8 cellular contexts compared by ENCODE assay signal in genomic region chr3:133038089-133038730, GRCh38. TPM values are rescaled to one million over a fixed set of nuclear protein-coding genes. Genes with fewer than 3 reads are reported as not detected.
DNase-seq lines count a peak whose midpoint lies in the region; ATAC-seq, FAIRE-seq and TF ChIP-seq lines count a peak whose summit lies in the region.

Gene TMEM108 (plus strand): TSS chr3:133038391.

- peak within 1 kb of the TSS; percentile 58 for H3K4me3 ChIP-seq in K562
- H3K4me3 ChIP-seq in iPS DF 6.9 (ENCODE audit: low read length) = peak within 1 kb of the TSS; percentile 93

- peak within 1 kb of the TSS; percentile 84 for H3K4me2 ChIP-seq in K562 (ENCODE audit: insufficient read depth, low read length)

- POLR2A ChIA-PET in K562 (lab: Yijun Ruan, JAX) = interaction anchor here (1.4 kb wide), 1 partner anchor 20 kb away, joined by 3 read pairs; no protein-coding TSS in a partner anchor

- ATAC-seq in HG02759 (IDR thresholded peaks at IDR 0.05; ENCODE audit: unreplicated experiment) = peak; percentile 56
- ATAC-seq in K562 = peak; percentile 98
- no peak for ATAC-seq in GM21423 (IDR thresholded peaks at IDR 0.05; ENCODE audit: unreplicated experiment)
- no peak for ATAC-seq in GM21576 (IDR thresholded peaks at IDR 0.05; ENCODE audit: unreplicated experiment)

- peak; percentile 42 for FAIRE-seq in K562 (lab: Jason Lieb, UNC)

- H4K20me1 ChIP-seq in K562 (replicated peaks; ENCODE audit: control insufficient read depth, insufficient read depth, low read length) = no peaks in the 10 kb centered on the region

- peak within 1 kb of the TSS; percentile 92 for H2AFZ ChIP-seq in K562 (ENCODE audit: low read depth, low read length)

- TF ChIP-seq RAD21 in K562 (CRISPR knock-in tag; conservative IDR thresholded peaks at IDR 0.05 in 1 of 2, IDR thresholded peaks at IDR 0.05 in 1 of 2) = no peak

- TF ChIP-seq CTCF in K562 (IDR thresholded peaks at IDR 0.05 in 2 of 3, conservative IDR thresholded peaks at IDR 0.05 in 1 of 3; ENCODE audit: insufficient read depth in 2 of 3, low read depth in 1 of 3, low read length in 3 of 3) = no peak

- 0% methylated on average over 18 of the region's 57 CpGs for WGBS in K562 (ENCODE audit: insufficient coverage, low coverage, missing lambda C conversion rate)
- no CpG with 5 or more reads among the region's 57 CpGs for WGBS in iPS DF 6.9 (ENCODE audit: insufficient coverage, insufficient read length)

- no peak for TF ChIP-seq EP300 in K562 (IDR thresholded peaks at IDR 0.05; ENCODE audit: low read length)

- no peaks in the 10 kb centered on the region for H3K36me3 ChIP-seq in K562 (ENCODE audit: control insufficient read depth, insufficient read depth, low read length)
- no peaks in the 10 kb centered on the region; the same call in 1 of the 2 replicates for H3K36me3 ChIP-seq in iPS DF 6.9 (ENCODE audit: control insufficient read depth, insufficient read depth, low read length)

- TF ChIP-seq POLR2A in K562 (conservative IDR thresholded peaks at IDR 0.05) = no peak

- H3K79me2 ChIP-seq in K562 (ENCODE audit: control insufficient read depth, insufficient read depth, low read length) = no peaks in the 10 kb centered on the region; the same call in 1 of the 3 replicates

- in situ Hi-C loops in K562 (cut with MboI) = loop anchor here (25.0 kb wide), 3 partner anchors 301 to 774 kb away; partner anchors contain the start of gene SRPRB

- H3K27ac ChIP-seq in K562 (ENCODE audit: extremely low read depth, low read depth, low read length) (no peak within 1 kb of the TSS), iPS DF 6.9 (ENCODE audit: low read length) (no peak within 1 kb of the TSS)

- H3K9me1 ChIP-seq in K562 (ENCODE audit: control insufficient read depth, insufficient read depth, low read length) = no peaks in the 10 kb centered on the region

- intact Hi-C loops in K562 (cut with micrococcal nuclease) = no loop called here

- CTCF ChIA-PET in K562 (lab: Yijun Ruan, JAX; ENCODE audit: low intra/inter-chr PET ratio) = no interaction called here

- peak; percentile 96 for DNase-seq in Ammon's horn (ENCODE audit: low spot score)
- peak; percentile 60 for DNase-seq in NCI-H748 treated with DMSO at 0.1 percent for 48 hours (lab: John Stamatoyannopoulos, UW)
- peak; percentile 83 to 95 (median 92) for DNase-seq in K562 (ENCODE audit: extremely low read depth in 1 of 4, low spot score in 3 of 4)
- DNase-seq in iPS DF 6.9 (ENCODE audit: low read depth, low spot score) = peak; percentile 85
- peak; percentile 81 for DNase-seq in putamen (ENCODE audit: low spot score)

- no peaks in the 10 kb centered on the region; a peak in 1 of 5 replicates for H3K27me3 ChIP-seq in K562 (ENCODE audit: control insufficient read depth in 2 of 2, insufficient read depth in 2 of 2, low read length in 2 of 2)
- H3K27me3 ChIP-seq in iPS DF 6.9 (ENCODE audit: control insufficient read depth, insufficient read depth, low read length) = no peaks in the 10 kb centered on the region; the same call in 1 of the 2 replicates

- H3K9me3 ChIP-seq in K562 (replicated peaks; ENCODE audit: control insufficient read depth, insufficient read depth, low read depth, low read length) (no peaks in the 10 kb centered on the region), iPS DF 6.9 (ENCODE audit: control insufficient read depth, insufficient read depth, low read length) (no peaks in the 10 kb centered on the region)

- H3K9ac ChIP-seq in K562 (ENCODE audit: insufficient read depth in 1 of 2, low read depth in 2 of 2, low read length in 2 of 2) = peak within 1 kb of the TSS; percentile 7 to 85; a peak in 3 of 4 replicates

- peaks cover 5 to 16% of the 10 kb centered on the region in 2 experiments; a peak in 4 of 5 replicates for H3K4me1 ChIP-seq in K562 (replicated peaks in 1 of 2; ENCODE audit: control insufficient read depth in 2 of 2, insufficient read depth in 2 of 2, low read length in 2 of 2)
- peaks cover 4% of the 10 kb centered on the region for H3K4me1 ChIP-seq in iPS DF 6.9 (ENCODE audit: control insufficient read depth, insufficient read depth, low read length)

- no TSS peak for BruUV-seq in K562 (replicated peaks; lab: Mats Ljungman, UMichigan)

TF ChIP-seq in K562, 482 proteins besides CTCF, POLR2A, EP300 and RAD21 (continues in another document):
- TF ChIP-seq CREB3L1 (IDR thresholded peaks at IDR 0.05; ENCODE audit: borderline replicate concordance, low read depth) (no peak), ZNF431 (CRISPR knock-in tag; IDR thresholded peaks at IDR 0.05) (no peak), STAT6 (CRISPR knock-in tag; IDR thresholded peaks at IDR 0.05) (no peak), XRCC5 (IDR thresholded peaks at IDR 0.05; ENCODE audit: low read depth, low read length) (no peak), SETDB1 (IDR thresholded peaks at IDR 0.05; ENCODE audit: low read length) (no peak), HSF4 (CRISPR knock-in tag; IDR thresholded peaks at IDR 0.05; ENCODE audit: borderline replicate concordance) (no peak), ZNF707 (CRISPR knock-in tag; conservative IDR thresholded peaks at IDR 0.05) (no peak), TFAM (CRISPR knock-in tag; conservative IDR thresholded peaks at IDR 0.05) (no peak), PTRF (tag; IDR thresholded peaks at IDR 0.05) (no peak), PCBP2 (IDR thresholded peaks at IDR 0.05; ENCODE audit: low read depth, low read length, poor library complexity, severe bottlenecking) (no peak), USF1 (CRISPR knock-in tag; IDR thresholded peaks at IDR 0.05) (peak; percentile 84), ATF7 (IDR thresholded peaks at IDR 0.05) (no peak), HNRNPK (IDR thresholded peaks at IDR 0.05; ENCODE audit: low read depth, low read length, poor library complexity, severe bottlenecking) (no peak), BDP1 (IDR thresholded peaks at IDR 0.05; ENCODE audit: insufficient read depth, insufficient read length) (no peak)

RNA-seq across cellular contexts. Expression of gene TMEM108, which starts in this region (rescaled TPM):
- total RNA-seq in K562 (2011; cell fraction: chromatin; rRNA removed; ENCODE audit: low replicate concordance) = 1.2 and 1.9 TPM in 2 replicates
- total RNA-seq in K562 (2011; cell fraction: nucleolus; rRNA removed) = 0.79 and 1.2 TPM in 2 replicates
- 1.0 and 1.8 TPM in 2 replicates for total RNA-seq in K562 (2011; cell fraction: nucleoplasm; rRNA removed)
- 2.2 and 3.8 TPM in 2 replicates for total RNA-seq in K562 (2014; rRNA removed)
- total RNA-seq in K562 (2014; rRNA removed; fragmentation: Illumina TruSeq; extraction: Trizol) = 4.7 and 4.9 TPM in 2 replicates
- total RNA-seq in K562 (2015; rRNA removed; fragmentation: Illumina TruSeq; extraction: Trizol) = 4.4 and 4.8 TPM in 2 replicates
- total RNA-seq in K562 (2021) = 9.9 and 11.1 TPM in 2 replicates
- polyA plus RNA-seq in K562 (2011; rRNA removed) = 0.16 and 0.65 TPM in 2 replicates
- 0.15 and 1.1 TPM in 2 replicates for polyA plus RNA-seq in K562 (2011; cell fraction: cytosol; rRNA removed)
- 0.06 and 1.7 TPM in 2 replicates for polyA plus RNA-seq in K562 (2011; cell fraction: nucleus; rRNA removed)
- polyA plus RNA-seq in K562 (2012) = 6.0 and 10.4 TPM in 2 replicates
- polyA plus RNA-seq in K562 (2014; fragmentation: Illumina TruSeq; extraction: Trizol) = 10.9 and 13.3 TPM in 2 replicates
- 1 to 10 TPM in 1 of 2 experiments, under 1 TPM in 1; 0.93 to 1.1 TPM for polyA plus RNA-seq in K562 (2014; fragmentation: Nextera tagmentation; extraction: Ambion mirVana)
- 3.4 and 4.3 TPM in 2 replicates for polyA plus RNA-seq in K562 (2014; rRNA removed)
- 0.42 TPM in 1 of 2 replicates, not detected in the other for polyA minus RNA-seq in K562 (2011; rRNA and poly(A)+ RNA removed)
- polyA minus RNA-seq in K562 (2011; cell fraction: cytosol; rRNA and poly(A)+ RNA removed) = 0.76 TPM in 1 of 2 replicates, not detected in the other
- polyA minus RNA-seq in K562 (2011; cell fraction: nucleus; rRNA and poly(A)+ RNA removed) = 0.81 TPM in 1 of 2 replicates, not detected in the other

Comparison
In these comparisons a context has a peak if more than half of its experiments do, and no peak if none do; other contexts are left out.
1. ATAC-seq: peak in HG02759 (single experiment) and K562 (single experiment); none in GM21423 (single experiment) and GM21576 (single experiment).
2. Peak in every context shown above with its lines, with median percentiles within 50 percentile points of each other: DNase-seq.